8 cellular contexts compared by ENCODE assay signal in the genomic region with DNA sequence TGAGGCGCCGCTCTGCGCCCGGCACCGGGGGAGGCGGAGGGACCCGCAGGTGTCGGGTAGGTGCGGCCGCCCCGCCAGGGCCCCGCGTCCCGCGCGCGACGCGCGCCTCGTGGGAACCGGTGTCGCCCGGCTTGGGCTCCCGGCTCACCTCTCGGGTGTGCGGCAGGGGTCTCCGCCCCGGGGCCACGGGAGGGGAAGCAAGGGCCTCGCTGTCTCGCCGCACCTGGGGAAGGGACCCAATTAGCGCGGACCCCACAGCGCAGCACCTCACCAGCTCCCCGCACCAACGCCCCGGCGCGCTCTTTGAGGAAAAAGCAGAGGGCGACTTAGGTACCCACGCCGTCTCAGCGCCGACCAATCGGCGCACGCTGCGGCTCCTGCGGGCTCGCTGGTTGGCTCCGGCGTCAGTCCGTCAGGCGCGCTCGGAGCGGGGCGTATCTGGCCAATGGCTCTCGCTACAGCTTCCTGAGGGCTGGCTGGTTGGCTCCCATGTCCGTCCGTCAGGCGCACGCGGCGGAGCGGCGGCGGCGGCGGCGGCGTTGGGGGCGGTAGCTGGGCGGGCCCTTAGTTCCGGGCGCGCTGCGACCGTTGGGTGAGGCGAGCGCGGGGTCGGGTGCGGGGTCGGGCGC. TPM values are rescaled to one million over a fixed set of nuclear protein-coding genes. Genes with fewer than 3 reads are reported as not detected.
DNase-seq lines count a peak whose midpoint lies in the region; FAIRE-seq and TF ChIP-seq lines count a peak whose summit lies in the region.

A gene with protein sequence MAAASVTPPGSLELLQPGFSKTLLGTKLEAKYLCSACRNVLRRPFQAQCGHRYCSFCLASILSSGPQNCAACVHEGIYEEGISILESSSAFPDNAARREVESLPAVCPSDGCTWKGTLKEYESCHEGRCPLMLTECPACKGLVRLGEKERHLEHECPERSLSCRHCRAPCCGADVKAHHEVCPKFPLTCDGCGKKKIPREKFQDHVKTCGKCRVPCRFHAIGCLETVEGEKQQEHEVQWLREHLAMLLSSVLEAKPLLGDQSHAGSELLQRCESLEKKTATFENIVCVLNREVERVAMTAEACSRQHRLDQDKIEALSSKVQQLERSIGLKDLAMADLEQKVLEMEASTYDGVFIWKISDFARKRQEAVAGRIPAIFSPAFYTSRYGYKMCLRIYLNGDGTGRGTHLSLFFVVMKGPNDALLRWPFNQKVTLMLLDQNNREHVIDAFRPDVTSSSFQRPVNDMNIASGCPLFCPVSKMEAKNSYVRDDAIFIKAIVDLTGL (plus strand): TSS at position 567 of the 629 bp plus-strand sequence. CDS start 12,225 bp downstream, outside the sequence.

- H3K4me3 ChIP-seq in SJSA1 = peak within 1 kb of the TSS; percentile 96
- peak within 1 kb of the TSS; percentile 92 to 98 for H3K4me3 ChIP-seq in neuronal stem cell (ENCODE audit: low read length in 2 of 2)
- peak within 1 kb of the TSS in 4 of 5 donors; percentile 66 to 85 (median 76) for H3K4me3 ChIP-seq in subcutaneous abdominal adipose tissue (ENCODE audit: low read depth in 1 of 5, low read length in 5 of 5)

- peak within 1 kb of the TSS; percentile 72 for H4K91ac ChIP-seq in neuronal stem cell (ENCODE audit: low read depth, low read length, poor library complexity)

- H3K9ac ChIP-seq in neuronal stem cell (ENCODE audit: low read depth, low read length, poor library complexity) (peak within 1 kb of the TSS; percentile 98), subcutaneous abdominal adipose tissue (ENCODE audit: low read length in 5 of 5) (peak within 1 kb of the TSS; percentile 73 to 96 (median 90))

- H3K9me3 ChIP-seq in SJSA1 (replicated peaks) = 0 out of 2 replicates have a peak, but pooled peaks cover 2% of the 10 kb centered on the region
- H3K9me3 ChIP-seq in neuronal stem cell (replicated peaks in 1 of 2; ENCODE audit: control insufficient read depth in 2 of 2, insufficient read depth in 1 of 2, low read depth in 1 of 2, low read length in 2 of 2) = no peaks in the 10 kb centered on the region
- no peaks in the 10 kb centered on the region for H3K9me3 ChIP-seq in subcutaneous abdominal adipose tissue (ENCODE audit: control insufficient read depth in 5 of 5, low read length in 5 of 5)

- peaks cover 36% of the 10 kb centered on the region for H3K4me1 ChIP-seq in SJSA1 (replicated peaks)
- peaks cover 12% of the 10 kb centered on the region in 2 donors for H3K4me1 ChIP-seq in neuronal stem cell (ENCODE audit: control insufficient read depth in 2 of 2, insufficient read depth in 1 of 2, low read depth in 1 of 2, low read length in 2 of 2)
- peaks cover 2 to 36% (median 27%) of the 10 kb centered on the region in 5 donors for H3K4me1 ChIP-seq in subcutaneous abdominal adipose tissue (ENCODE audit: control insufficient read depth in 5 of 5, insufficient read depth in 5 of 5, low read length in 5 of 5)

- peak within 1 kb of the TSS; percentile 85 for H3K4me2 ChIP-seq in neuronal stem cell (ENCODE audit: insufficient read depth, low read length, poor library complexity, severe bottlenecking)

- peaks cover 23% of the 10 kb centered on the region for H3K79me1 ChIP-seq in neuronal stem cell (ENCODE audit: low read depth, low read length)

- DNase-seq in GM03348 (ENCODE audit: low spot score) (peak; percentile 100), HEK293T (ENCODE audit: extremely low spot score) (peak; percentile 100), MV-4-11 (lab: John Stamatoyannopoulos, UW) (peak; percentile 97), SJSA1 (ENCODE audit: low read depth in 1 of 2, low spot score in 2 of 2) (peak; percentile 95 to 97), frontal cortex (ENCODE audit: low spot score in 2 of 2) (peak; percentile 100), neuronal stem cell (ENCODE audit: low spot score) (peak; percentile 99)
- DNase-seq in activated naive CD4-positive, alpha-beta T cell (lab: John Stamatoyannopoulos, UW) = peak; percentile 90 to 96 (median 94)

- no CpG with 5 or more reads among the region's 88 CpGs for WGBS in neuronal stem cell (ENCODE audit: extremely low coverage in 2 of 2, insufficient read length in 2 of 2, insufficient replicate concordance in 1 of 2), 2 donors

- POLR2A ChIA-PET in HEK293T (lab: Yijun Ruan, JAX) = interaction anchor here (0.7 to 1.4 kb wide), 9 partner anchors 9 to 158 kb away, joined by 3 to 5 read pairs (median 3); a partner anchor contains a TSS

- no peak within 1 kb of the TSS for H4K8ac ChIP-seq in neuronal stem cell (ENCODE audit: low read depth, low read length)

- no peak for FAIRE-seq in frontal cortex (lab: Jason Lieb, UNC)

- CTCF ChIA-PET in HEK293T (lab: Yijun Ruan, JAX) = interaction anchor here (0.8 kb wide), 1 partner anchor 101 kb away, joined by 4 read pairs; no protein-coding TSS in a partner anchor

- H3K36me3 ChIP-seq in SJSA1 = peaks cover 15% of the 10 kb centered on the region
- peaks cover 5 to 23% of the 10 kb centered on the region in 2 donors for H3K36me3 ChIP-seq in neuronal stem cell (replicated peaks in 1 of 2; ENCODE audit: control insufficient read depth in 2 of 2, insufficient read depth in 2 of 2, low read length in 2 of 2)
- H3K36me3 ChIP-seq in subcutaneous abdominal adipose tissue (ENCODE audit: control insufficient read depth in 5 of 5, insufficient read depth in 5 of 5, low read length in 5 of 5) = peaks cover 0 to 10% (median 5%) of the 10 kb centered on the region in 5 donors

- peak within 1 kb of the TSS; percentile 92 for H2AK5ac ChIP-seq in neuronal stem cell (ENCODE audit: low read depth, low read length)

- no peak within 1 kb of the TSS for H3K14ac ChIP-seq in neuronal stem cell (ENCODE audit: low read length)

- peak within 1 kb of the TSS; percentile 49 for H2BK15ac ChIP-seq in neuronal stem cell (ENCODE audit: low read length)

- H3K27ac ChIP-seq in SJSA1 = peak within 1 kb of the TSS; percentile 86
- no peak within 1 kb of the TSS for H3K27ac ChIP-seq in neuronal stem cell (replicated peaks; ENCODE audit: low read length)
- H3K27ac ChIP-seq in subcutaneous abdominal adipose tissue (ENCODE audit: low read depth, low read length) = peak within 1 kb of the TSS; percentile 95

- no peak within 1 kb of the TSS for H2BK120ac ChIP-seq in neuronal stem cell (ENCODE audit: low read depth, low read length)

- H3K4ac ChIP-seq in neuronal stem cell (ENCODE audit: low read length) = peak within 1 kb of the TSS; percentile 84

- H2BK5ac ChIP-seq in neuronal stem cell (ENCODE audit: low read length) = no peak within 1 kb of the TSS

- H3K27me3 ChIP-seq in SJSA1 (replicated peaks) (no peaks in the 10 kb centered on the region), neuronal stem cell (ENCODE audit: control insufficient read depth in 3 of 3, insufficient read depth in 3 of 3, low read depth in 1 of 3, low read length in 3 of 3) (no peaks in the 10 kb centered on the region), subcutaneous abdominal adipose tissue (ENCODE audit: control insufficient read depth in 5 of 5, insufficient read depth in 4 of 5, low read length in 5 of 5) (peaks cover 0 to 11% (median 0%) of the 10 kb centered on the region in 5 donors)

- H2AFZ ChIP-seq in neuronal stem cell (ENCODE audit: low read length) = peak within 1 kb of the TSS; percentile 99

- peak within 1 kb of the TSS; percentile 94 for H3K18ac ChIP-seq in neuronal stem cell (ENCODE audit: low read length)

- H2BK12ac ChIP-seq in neuronal stem cell (ENCODE audit: low read length) = no peak within 1 kb of the TSS

- H3K23ac ChIP-seq in neuronal stem cell (ENCODE audit: low read depth, low read length, poor library complexity) = peak within 1 kb of the TSS; percentile 92

TF ChIP-seq in HEK293T, 16 proteins besides CTCF, POLR2A, EP300 and RAD21:
- TF ChIP-seq ZNF384 (IDR thresholded peaks at IDR 0.05) (no peak), HDGF (IDR thresholded peaks at IDR 0.05; ENCODE audit: borderline replicate concordance) (no peak), FOXM1 (IDR thresholded peaks at IDR 0.05; ENCODE audit: borderline replicate concordance) (peak; percentile 14; the same call in 1 of the 2 replicates), L3MBTL2 (conservative IDR thresholded peaks at IDR 0.05) (peak; percentile 70)
- TF ChIP-seq, protein P1, sequence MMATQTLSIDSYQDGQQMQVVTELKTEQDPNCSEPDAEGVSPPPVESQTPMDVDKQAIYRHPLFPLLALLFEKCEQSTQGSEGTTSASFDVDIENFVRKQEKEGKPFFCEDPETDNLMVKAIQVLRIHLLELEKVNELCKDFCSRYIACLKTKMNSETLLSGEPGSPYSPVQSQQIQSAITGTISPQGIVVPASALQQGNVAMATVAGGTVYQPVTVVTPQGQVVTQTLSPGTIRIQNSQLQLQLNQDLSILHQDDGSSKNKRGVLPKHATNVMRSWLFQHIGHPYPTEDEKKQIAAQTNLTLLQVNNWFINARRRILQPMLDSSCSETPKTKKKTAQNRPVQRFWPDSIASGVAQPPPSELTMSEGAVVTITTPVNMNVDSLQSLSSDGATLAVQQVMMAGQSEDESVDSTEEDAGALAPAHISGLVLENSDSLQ (IDR thresholded peaks at IDR 0.05) = peak; percentile 100

RNA-seq across cellular contexts. Expression of the gene that starts here (rescaled TPM):
- total RNA-seq in SJSA1 (2014; rRNA removed; shearing (Covaris generic)) = 11.3 and 17.1 TPM in 2 replicates
- 7.3 TPM for total RNA-seq in frontal cortex
- polyA plus RNA-seq in neuronal stem cell (2013, experiment 1 of 2) = 11.3 TPM
- 11.0 TPM for polyA plus RNA-seq in neuronal stem cell (2013, experiment 2 of 2)
